12 cellular contexts compared by ENCODE assay signal in the genomic region with DNA sequence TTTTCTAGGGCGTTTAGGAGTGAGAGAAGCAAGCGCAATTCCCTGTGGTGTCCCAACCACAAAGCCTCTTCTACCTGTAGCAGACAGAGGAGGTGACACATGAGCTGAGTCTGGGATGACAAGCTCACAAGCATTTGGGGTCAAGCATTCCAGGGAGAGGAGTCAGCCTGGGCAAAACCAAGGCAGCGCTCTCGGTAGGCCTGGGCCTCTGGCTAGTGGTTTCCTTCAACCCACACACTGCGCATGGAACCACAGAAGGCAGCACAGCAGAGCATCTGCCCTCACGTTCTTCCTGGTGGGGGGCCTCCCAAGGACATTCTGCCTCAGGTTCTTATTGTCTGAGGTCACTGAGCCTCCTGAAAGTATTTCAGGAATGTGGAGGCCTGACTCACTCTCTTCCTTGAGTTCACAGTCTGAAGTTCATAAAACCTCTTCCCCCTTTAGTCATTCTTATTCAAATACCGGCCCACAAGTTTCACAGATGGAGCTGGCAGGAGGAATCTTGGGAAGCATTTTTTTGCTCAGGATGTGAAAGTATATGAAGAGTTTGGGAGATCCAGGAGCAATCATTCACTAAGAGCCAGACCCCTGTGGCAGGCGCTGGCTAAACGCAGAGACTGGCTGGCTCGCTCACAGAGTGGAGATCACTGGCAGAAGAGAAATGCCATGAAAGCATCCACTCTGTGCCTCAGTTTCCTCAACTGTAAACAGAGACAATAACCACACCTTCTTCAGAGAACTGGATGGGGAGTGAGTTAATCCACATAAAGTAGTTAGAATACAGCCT. TPM values are rescaled to one million over a fixed set of nuclear protein-coding genes. Genes with fewer than 3 reads are reported as not detected.
DNase-seq lines count a peak whose midpoint lies in the region; ATAC-seq and TF ChIP-seq lines count a peak whose summit lies in the region.
"Had no signal": no experiment of that assay in that cellular context is flagged by ENCODE, and none has a peak within 500 bp of the region (broad histone marks: within the 10 kb centered on the region; RNA-seq: fewer than 3 reads in every experiment).

No MANE protein-coding gene starts in this region.

- H3K36me3 ChIP-seq in SJSA1: no peaks in the 10 kb centered on the region
- H3K36me3 ChIP-seq: right lobe of liver, upper lobe of left lung had no signal

- peak overlapping the region; percentile 91 for H3K27ac Mint-ChIP-seq in osteocyte (ENCODE audit: unreplicated experiment)
- H3K27ac Mint-ChIP-seq in stimulated activated naive CD8-positive, alpha-beta T cell treated with anti-CD3 and anti-CD28 coated beads, Interleukin-15, amount 100 ng/mL, for 72 hours: no peak overlapping the region

- no peak overlapping the region for H3K4me3 ChIP-seq in SJSA1
- H3K4me3 ChIP-seq: right lobe of liver, upper lobe of left lung had no signal

- DNase-seq in GM04504 (ENCODE audit: low read depth) (peak; percentile 99), SJSA1 (ENCODE audit: low read depth in 1 of 2, low spot score in 2 of 2) (peak; percentile 100), fibroblast of peridontal ligament (ENCODE audit: extremely low read depth) (peak; percentile 98), osteocyte (ENCODE audit: extremely low spot score, unreplicated experiment) (peak; percentile 95), substantia nigra (lab: John Stamatoyannopoulos, UW) (no peak), T-helper 9 cell (no peak), erythroblast (lab: John Stamatoyannopoulos, UW) (no peak)
- DNase-seq in stimulated activated naive CD8-positive, alpha-beta T cell treated with anti-CD3 and anti-CD28 coated beads, Interleukin-15, amount 100 ng/mL, for 72 hours: no peak
- DNase-seq: activated CD4-positive, CD25-positive, alpha-beta regulatory T cell treated with anti-CD3 and anti-CD28 coated beads, Interleukin-2, amount 50 U/mL, for 72 hours; NCI-H187; right lobe of liver; upper lobe of left lung had no signal

- no peak for ATAC-seq in stimulated activated naive CD8-positive, alpha-beta T cell treated with anti-CD3 and anti-CD28 coated beads, Interleukin-15, amount 100 ng/mL, for 72 hours

- TF ChIP-seq CTCF in osteocyte (IDR thresholded peaks at IDR 0.05): no peak

- H3K27me3 ChIP-seq in SJSA1 (replicated peaks): no peaks in the 10 kb centered on the region
- H3K27me3 ChIP-seq: right lobe of liver, upper lobe of left lung had no signal

- no peak for TF ChIP-seq POLR2A in erythroblast (IDR thresholded peaks at IDR 0.05; ENCODE audit: low read length)

- H3K36me3 Mint-ChIP-seq in osteocyte (ENCODE audit: unreplicated experiment): no peaks in the 10 kb centered on the region

- H3K27me3 Mint-ChIP-seq in osteocyte (ENCODE audit: unreplicated experiment): no peaks in the 10 kb centered on the region
- no peaks in the 10 kb centered on the region for H3K27me3 Mint-ChIP-seq in stimulated activated naive CD8-positive, alpha-beta T cell treated with anti-CD3 and anti-CD28 coated beads, Interleukin-15, amount 100 ng/mL, for 72 hours

- peak overlapping the region; percentile 8 for H3K4me3 Mint-ChIP-seq in osteocyte (ENCODE audit: unreplicated experiment)
- H3K4me3 Mint-ChIP-seq in stimulated activated naive CD8-positive, alpha-beta T cell treated with anti-CD3 and anti-CD28 coated beads, Interleukin-15, amount 100 ng/mL, for 72 hours: no peak overlapping the region

- H3K9me3 ChIP-seq in SJSA1 (replicated peaks): no peaks in the 10 kb centered on the region
- H3K9me3 ChIP-seq: right lobe of liver, upper lobe of left lung had no signal

- peaks cover 63% of the 10 kb centered on the region for H3K4me1 ChIP-seq in SJSA1 (replicated peaks)

- peaks cover 87% of the 10 kb centered on the region for H3K4me1 Mint-ChIP-seq in osteocyte (ENCODE audit: unreplicated experiment)
- no peaks in the 10 kb centered on the region for H3K4me1 Mint-ChIP-seq in stimulated activated naive CD8-positive, alpha-beta T cell treated with anti-CD3 and anti-CD28 coated beads, Interleukin-15, amount 100 ng/mL, for 72 hours

- H3K9me3 Mint-ChIP-seq in osteocyte (ENCODE audit: unreplicated experiment): no peaks in the 10 kb centered on the region
- H3K9me3 Mint-ChIP-seq in stimulated activated naive CD8-positive, alpha-beta T cell treated with anti-CD3 and anti-CD28 coated beads, Interleukin-15, amount 100 ng/mL, for 72 hours: no peaks in the 10 kb centered on the region

- H3K27ac ChIP-seq in SJSA1 (peak overlapping the region; percentile 90), substantia nigra (ENCODE audit: low read depth, low read length, poor library complexity, severe bottlenecking) (no peak overlapping the region)
- H3K27ac ChIP-seq: right lobe of liver, upper lobe of left lung had no signal

RNA-seq across cellular contexts. Expression of gene CCN1, which starts 26.8 kb away (rescaled TPM):
- total RNA-seq in SJSA1 (2014; rRNA removed; shearing (Covaris generic)): 47.8 and 65.3 TPM in 2 replicates
- total RNA-seq in osteocyte: 412 and 526 TPM in 2 replicates

Comparison
In these comparisons a context has a peak if more than half of its experiments do, and no peak if none do; other contexts are left out.
1. DNase-seq: peak in GM04504 (single experiment), SJSA1 (2 of 2), fibroblast of peridontal ligament (single experiment) and osteocyte (single experiment); none in substantia nigra (0 of 49), T-helper 9 cell (single experiment), stimulated activated naive CD8-positive, alpha-beta T cell treated with anti-CD3 and anti-CD28 coated beads, Interleukin-15, amount 100 ng/mL, for 72 hours (0 of 2) and erythroblast (0 of 2).